Comparison of ENCODE assay signal across 16 cellular contexts in genomic region chr9:94846739-94847138, GRCh38.
A peak's percentile ranks its signal among the peaks of the same experiment; 100 is the strongest.
DNase-seq lines count a peak whose midpoint lies in the region; ATAC-seq and TF ChIP-seq lines count a peak whose summit lies in the region.
"Had no signal": no experiment of that assay in that cellular context is flagged by ENCODE, and none has a peak within 500 bp of the region (broad histone marks: within the 10 kb centered on the region; RNA-seq: fewer than 3 reads in every experiment).

No MANE protein-coding gene starts in this region.

- intact Hi-C loops in IMR-90 (cut with micrococcal nuclease) = no loop called here

- H3K9me3 ChIP-seq in IMR-90 (ENCODE audit: control insufficient read depth, insufficient read depth, low read length) = no peaks in the 10 kb centered on the region
- no peaks in the 10 kb centered on the region for H3K9me3 ChIP-seq in neuronal stem cell (replicated peaks in 1 of 2; ENCODE audit: control insufficient read depth in 2 of 2, insufficient read depth in 1 of 2, low read depth in 1 of 2, low read length in 2 of 2)

- peak overlapping the region; percentile 31; the same call in 1 of the 2 replicates for H2AK5ac ChIP-seq in IMR-90 (ENCODE audit: low read depth, low read length)
- H2AK5ac ChIP-seq in neuronal stem cell (ENCODE audit: low read depth, low read length) = no peak overlapping the region

- H3K23ac ChIP-seq in IMR-90 (ENCODE audit: low read depth, low read length) = no peak overlapping the region
- H3K23ac ChIP-seq in neuronal stem cell (ENCODE audit: low read depth, low read length, poor library complexity) = no peak overlapping the region

- BruUV-seq in IMR-90 (replicated peaks; lab: Mats Ljungman, UMichigan) = no TSS peak

- peak overlapping the region; percentile 52 for H4K5ac ChIP-seq in IMR-90 (ENCODE audit: low read depth, low read length)

- H4K8ac ChIP-seq in IMR-90 (ENCODE audit: low read depth in 2 of 2, low read length in 2 of 2) = peak overlapping the region in 1 of 2 experiments; percentile 5; a peak in 1 of 4 replicates
- H4K8ac ChIP-seq in neuronal stem cell (ENCODE audit: low read depth, low read length) = no peak overlapping the region

- H3K4me3 Mint-ChIP-seq in chondrocyte (ENCODE audit: unreplicated experiment) (no peak overlapping the region), type B pancreatic cell (no peak overlapping the region)
- H3K4me3 Mint-ChIP-seq: B cell; CD4-positive, alpha-beta memory T cell had no signal

- H3K27me3 ChIP-seq in IMR-90 (ENCODE audit: control insufficient read depth, insufficient read depth, low read length) (no peaks in the 10 kb centered on the region), neuronal stem cell (ENCODE audit: control insufficient read depth in 3 of 3, insufficient read depth in 3 of 3, low read depth in 1 of 3, low read length in 3 of 3) (no peaks in the 10 kb centered on the region)

- H3K4me2 ChIP-seq in IMR-90 (ENCODE audit: low read depth, low read length) = no peak overlapping the region
- peak overlapping the region; percentile 3 for H3K4me2 ChIP-seq in neuronal stem cell (ENCODE audit: insufficient read depth, low read length, poor library complexity, severe bottlenecking)

- WGBS in IMR-90 (ENCODE audit: extremely low coverage in 2 of 2, insufficient read length in 1 of 2), 2 experiments = no CpG with 5 or more reads among the region's 3 CpGs
- WGBS in neuronal stem cell (ENCODE audit: extremely low coverage in 2 of 2, insufficient read length in 2 of 2, insufficient replicate concordance in 1 of 2), 2 donors = no CpG with 5 or more reads among the region's 3 CpGs

- DNase-seq in IMR-90 (no peak), chondrocyte (ENCODE audit: low spot score) (no peak), neuronal stem cell (ENCODE audit: low spot score) (no peak), type B pancreatic cell (ENCODE audit: extremely low spot score, unreplicated experiment) (no peak), coronary artery (ENCODE audit: low spot score) (no peak)
- DNase-seq: CD4-positive, alpha-beta memory T cell; DMS79 treated with DMSO at 0.1 percent for 48 hours; H7; NCI-H1105 treated with DMSO at 0.1 percent for 48 hours; NCI-H187; NCI-H526; SHP77 treated with DMSO at 0.1 percent for 48 hours had no signal

- peaks cover 14% of the 10 kb centered on the region for H3K9me1 ChIP-seq in IMR-90 (ENCODE audit: insufficient read depth, low read length)

- H3K27ac ChIP-seq in IMR-90 (ENCODE audit: insufficient read depth, low read length) = no peak overlapping the region
- H3K27ac ChIP-seq in neuronal stem cell (replicated peaks; ENCODE audit: low read length) = no peak overlapping the region
- H3K27ac ChIP-seq in coronary artery = no peak overlapping the region

- H3K9me3 Mint-ChIP-seq in chondrocyte (ENCODE audit: low read depth) (no peaks in the 10 kb centered on the region), type B pancreatic cell (peaks cover 5% of the 10 kb centered on the region)
- H3K9me3 Mint-ChIP-seq: CD4-positive, alpha-beta memory T cell; IgD-negative memory B cell had no signal

- peaks cover 11% of the 10 kb centered on the region for H3K36me3 Mint-ChIP-seq in chondrocyte (ENCODE audit: low read depth)
- peaks cover 18% of the 10 kb centered on the region for H3K36me3 Mint-ChIP-seq in type B pancreatic cell

- in situ Hi-C loops in IMR-90 (cut with MboI; ENCODE audit: low sequenced_read_pairs) = no loop called here

- peak overlapping the region; percentile 85 for H3K18ac ChIP-seq in IMR-90 (ENCODE audit: low read depth, low read length)
- no peak overlapping the region for H3K18ac ChIP-seq in neuronal stem cell (ENCODE audit: low read length)

- H2AFZ ChIP-seq in IMR-90 (replicated peaks; ENCODE audit: low read length, poor library complexity) (no peak overlapping the region), neuronal stem cell (ENCODE audit: low read length) (no peak overlapping the region)

- peaks cover 44% of the 10 kb centered on the region for H3K4me1 Mint-ChIP-seq in chondrocyte (ENCODE audit: low read depth)
- H3K4me1 Mint-ChIP-seq in type B pancreatic cell (ENCODE audit: unreplicated experiment) = peaks cover 13% of the 10 kb centered on the region
- H3K4me1 Mint-ChIP-seq: B cell had no signal

- no peak overlapping the region for H3K4me3 ChIP-seq in IMR-90 (ENCODE audit: insufficient read depth, low read depth, low read length)
- H3K4me3 ChIP-seq in neuronal stem cell (ENCODE audit: low read length in 2 of 2) = no peak overlapping the region
- H3K4me3 ChIP-seq in coronary artery = no peak overlapping the region

- POLR2A ChIA-PET in IMR-90 (lab: Charles Lee; ENCODE audit: unreplicated experiment) = no interaction called here

- H3K27ac Mint-ChIP-seq in chondrocyte (ENCODE audit: unreplicated experiment) (peak overlapping the region; percentile 78), type B pancreatic cell (peak overlapping the region; percentile 44)
- H3K27ac Mint-ChIP-seq: B cell had no signal

- no peak overlapping the region for H2BK12ac ChIP-seq in neuronal stem cell (ENCODE audit: low read length)

- no peak overlapping the region for H3K9ac ChIP-seq in IMR-90 (ENCODE audit: low read depth, low read length)
- H3K9ac ChIP-seq in neuronal stem cell (ENCODE audit: low read depth, low read length, poor library complexity) = peak overlapping the region; percentile 34

- dilution Hi-C loops in IMR-90 (cut with HindIII; ENCODE audit: low sequenced_read_pairs, unreplicated experiment) = no loop called here

- H3K27me3 Mint-ChIP-seq in chondrocyte (ENCODE audit: low read depth) (no peaks in the 10 kb centered on the region), type B pancreatic cell (no peaks in the 10 kb centered on the region)
- H3K27me3 Mint-ChIP-seq: B cell; CD4-positive, alpha-beta memory T cell; IgD-negative memory B cell had no signal

- CTCF ChIA-PET in IMR-90 (lab: Yijun Ruan, JAX) = interaction anchor here (0.5 kb wide), 1 partner anchor 34 kb away, joined by 4 read pairs; no protein-coding TSS in a partner anchor

- H2BK15ac ChIP-seq in IMR-90 (ENCODE audit: low read depth, low read length) (peak overlapping the region; percentile 23; the same call in 1 of the 3 replicates), neuronal stem cell (ENCODE audit: low read length) (no peak overlapping the region)

- no peaks in the 10 kb centered on the region for H4K20me1 ChIP-seq in IMR-90 (ENCODE audit: insufficient read depth, low read length)

- no peak overlapping the region for H3K56ac ChIP-seq in IMR-90 (ENCODE audit: extremely low read depth, insufficient read depth, low read length)

- no peak overlapping the region for H2BK20ac ChIP-seq in IMR-90 (ENCODE audit: low read depth, low read length)

- TF ChIP-seq POLR2A in IMR-90 (IDR thresholded peaks at IDR 0.05; ENCODE audit: low read depth, low read length) = no peak

- peaks cover 10% of the 10 kb centered on the region for H3K4me1 ChIP-seq in IMR-90 (ENCODE audit: control insufficient read depth, insufficient read depth, low read length)
- H3K4me1 ChIP-seq in neuronal stem cell (ENCODE audit: control insufficient read depth in 2 of 2, insufficient read depth in 1 of 2, low read depth in 1 of 2, low read length in 2 of 2) = peaks cover 0 to 4% of the 10 kb centered on the region in 2 donors

- H3K79me1 ChIP-seq in IMR-90 (ENCODE audit: low read depth in 1 of 2, low read length in 2 of 2) (0 out of 4 replicates have a peak, but pooled peaks cover 8 to 10% of the 10 kb centered on the region in 2 experiments), neuronal stem cell (ENCODE audit: low read depth, low read length) (no peaks in the 10 kb centered on the region)

- H2AK9ac ChIP-seq in IMR-90 (replicated peaks; ENCODE audit: low read depth, low read length, poor library complexity) = no peak overlapping the region

- H3K36me3 ChIP-seq in IMR-90 (ENCODE audit: control insufficient read depth, insufficient read depth, low read length) (peaks cover 1% of the 10 kb centered on the region; the same call in 1 of the 2 replicates), neuronal stem cell (replicated peaks in 1 of 2; ENCODE audit: control insufficient read depth in 2 of 2, insufficient read depth in 2 of 2, low read length in 2 of 2) (no peaks in the 10 kb centered on the region)

- ATAC-seq in IMR-90 (ENCODE audit: low read depth) (no peak), HG02884 (IDR thresholded peaks at IDR 0.05; ENCODE audit: unreplicated experiment) (no peak), GM18858 (IDR thresholded peaks at IDR 0.05; ENCODE audit: unreplicated experiment) (no peak)

- H3K14ac ChIP-seq in IMR-90 (replicated peaks; ENCODE audit: low read depth, low read length) (0 out of 2 replicates have a peak overlapping the region, but pooled peaks have one; percentile 35), neuronal stem cell (ENCODE audit: low read length) (no peak overlapping the region)

- H4K91ac ChIP-seq in IMR-90 (ENCODE audit: insufficient read depth, low read depth, low read length) = peak overlapping the region; percentile 29; the same call in 1 of the 2 replicates
- H4K91ac ChIP-seq in neuronal stem cell (ENCODE audit: low read depth, low read length, poor library complexity) = no peak overlapping the region

- H2BK5ac ChIP-seq in IMR-90 (ENCODE audit: low read depth, low read length, poor library complexity, severe bottlenecking) = peak overlapping the region; percentile 33
- no peak overlapping the region for H2BK5ac ChIP-seq in neuronal stem cell (ENCODE audit: low read length)

- TF ChIP-seq CTCF in IMR-90 (conservative IDR thresholded peaks at IDR 0.05; ENCODE audit: low read depth, low read length) (no peak), chondrocyte (IDR thresholded peaks at IDR 0.05) (no peak), type B pancreatic cell (conservative IDR thresholded peaks at IDR 0.05) (no peak), coronary artery (IDR thresholded peaks at IDR 0.05) (no peak)

- H3K4ac ChIP-seq in IMR-90 (ENCODE audit: low read depth, low read length) (peak overlapping the region; percentile 54; the same call in 1 of the 2 replicates), neuronal stem cell (ENCODE audit: low read length) (no peak overlapping the region)

- H2BK120ac ChIP-seq in IMR-90 (ENCODE audit: low read depth, low read length) (no peak overlapping the region), neuronal stem cell (ENCODE audit: low read depth, low read length) (no peak overlapping the region)

- TF ChIP-seq RAD21 in IMR-90 (IDR thresholded peaks at IDR 0.05; ENCODE audit: low read length) = no peak

TF ChIP-seq in IMR-90, 13 proteins besides CTCF, POLR2A, EP300 and RAD21:
- no peak for TF ChIP-seq MAFK (IDR thresholded peaks at IDR 0.05; ENCODE audit: low read depth, low read length)
